Comparison of ENCODE assay signal across 8 cellular contexts in the genomic region with DNA sequence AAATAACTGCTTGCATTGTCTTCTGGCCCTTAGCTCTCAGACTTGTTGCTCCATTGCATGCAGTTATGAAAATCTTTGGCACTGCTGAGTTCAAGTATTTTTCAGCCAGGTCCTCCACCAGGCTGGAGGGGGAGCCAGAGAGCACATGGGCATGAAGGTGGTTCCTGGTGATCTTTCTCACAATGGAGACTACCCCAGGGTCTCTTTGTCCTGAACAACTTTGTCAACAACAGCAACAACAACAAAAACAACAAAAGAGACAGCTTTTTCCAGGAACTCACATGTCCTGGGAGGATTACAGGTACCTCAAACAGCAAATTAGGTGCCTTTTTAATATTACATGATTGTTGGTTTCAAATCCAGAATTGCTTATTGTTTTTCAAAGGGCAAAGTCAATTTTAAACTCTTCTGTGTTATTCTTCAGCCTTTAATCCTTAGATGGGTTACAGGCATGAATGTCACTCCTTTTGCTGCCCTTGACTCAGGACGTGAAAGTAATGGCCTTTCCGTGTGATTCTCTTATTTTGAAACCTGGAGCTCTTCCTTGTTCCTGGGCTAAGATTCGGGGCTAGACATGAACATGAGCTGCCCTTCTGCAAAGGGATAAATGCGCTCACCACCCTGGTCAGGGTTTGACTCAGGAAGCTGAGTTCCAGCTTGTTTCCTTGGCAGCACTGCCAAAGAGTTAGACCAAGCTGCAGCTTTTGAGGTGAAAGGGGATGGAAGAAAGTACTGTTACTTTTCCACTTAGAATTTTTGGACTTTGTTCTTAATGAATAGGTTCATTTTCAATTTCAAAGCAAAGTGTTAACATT. TPM values are rescaled to one million over a fixed set of nuclear protein-coding genes. Genes with fewer than 3 reads are reported as not detected.
A peak's percentile ranks its signal among the peaks of the same experiment; 100 is the strongest.
DNase-seq lines count a peak whose midpoint lies in the region; ATAC-seq, FAIRE-seq and TF ChIP-seq lines count a peak whose summit lies in the region.

No MANE protein-coding gene starts in this region.

- peaks cover 44% of the 10 kb centered on the region for H3K27me3 ChIP-seq in SK-N-SH (ENCODE audit: insufficient read depth)
- H3K27me3 ChIP-seq in ascending aorta, result no peaks in the 10 kb centered on the region
- H3K27me3 ChIP-seq in iPS-15b (ENCODE audit: control insufficient read depth, insufficient read depth, low read length), result peaks cover 68% of the 10 kb centered on the region

- H4K20me1 ChIP-seq in SK-N-SH (ENCODE audit: insufficient read depth), result no peaks in the 10 kb centered on the region

- H3K4me3 ChIP-seq in SK-N-SH (ENCODE audit: low read depth in 2 of 2, low read length in 1 of 2) (no peak overlapping the region), ascending aorta (peak overlapping the region; percentile 80 to 99), iPS-15b (ENCODE audit: low read depth, low read length) (peak overlapping the region; percentile 54)

- TF ChIP-seq RAD21 in SK-N-SH (IDR thresholded peaks at IDR 0.05; ENCODE audit: low read length), result no peak

- no peaks in the 10 kb centered on the region for H3F3A ChIP-seq in SK-N-SH (replicated peaks; ENCODE audit: insufficient read depth)

- POLR2A ChIA-PET in SK-N-SH (lab: Yijun Ruan, JAX), result no interaction called here

- H3K9ac ChIP-seq in SK-N-SH, result no peak overlapping the region
- no peak overlapping the region for H3K9ac ChIP-seq in iPS-15b (ENCODE audit: low read depth, low read length)

- TF ChIP-seq CTCF in 22Rv1 (IDR thresholded peaks at IDR 0.05), result peak; percentile 84
- TF ChIP-seq CTCF in SK-N-SH (IDR thresholded peaks at IDR 0.05), result peak; percentile 57
- TF ChIP-seq CTCF in ascending aorta (IDR thresholded peaks at IDR 0.05), result peak; percentile 25 to 64 (median 45)

- H3K4me1 ChIP-seq in SK-N-SH (ENCODE audit: control insufficient read depth in 1 of 2, insufficient read depth in 2 of 2, low read depth in 1 of 2, low read length in 1 of 2) (peaks cover 5 to 19% of the 10 kb centered on the region in 2 experiments; a peak in 2 of 4 replicates), ascending aorta (peaks cover 0 to 28% of the 10 kb centered on the region in 2 donors), iPS-15b (ENCODE audit: control insufficient read depth, insufficient read depth, low read length) (peaks cover 4% of the 10 kb centered on the region)

- intact Hi-C loops in ascending aorta (cut with DNase I), result loop anchor here (2.0 to 5.0 kb wide), 2 partner anchors 38 to 583 kb away; no protein-coding TSS in a partner anchor

- ATAC-seq in GM19452 (IDR thresholded peaks at IDR 0.05; ENCODE audit: unreplicated experiment) (no peak), HG03196 (IDR thresholded peaks at IDR 0.05; ENCODE audit: unreplicated experiment) (no peak)

- no peaks in the 10 kb centered on the region for H3K36me3 ChIP-seq in SK-N-SH (replicated peaks in 1 of 2; ENCODE audit: control insufficient read depth in 1 of 2, insufficient read depth in 2 of 2, low read length in 1 of 2)
- peaks cover 0 to 36% of the 10 kb centered on the region in 2 donors for H3K36me3 ChIP-seq in ascending aorta
- no peaks in the 10 kb centered on the region for H3K36me3 ChIP-seq in iPS-15b (ENCODE audit: control insufficient read depth, insufficient read depth, low read length)

- H3K4me2 ChIP-seq in SK-N-SH, result no peak overlapping the region

- no peak for TF ChIP-seq EP300 in SK-N-SH (IDR thresholded peaks at IDR 0.05; ENCODE audit: borderline replicate concordance in 1 of 2, low read depth in 1 of 2, low read length in 1 of 2)

- H3K79me2 ChIP-seq in SK-N-SH (ENCODE audit: insufficient read depth), result no peaks in the 10 kb centered on the region

- CTCF ChIA-PET in SK-N-SH (lab: Yijun Ruan, JAX), result interaction anchor here (0.6 to 2.4 kb wide), 6 partner anchors 10 to 652 kb away, joined by 3 to 10 read pairs (median 3); no protein-coding TSS in a partner anchor

- H2AFZ ChIP-seq in SK-N-SH (ENCODE audit: low read depth), result no peak overlapping the region

- H3K9me3 ChIP-seq in SK-N-SH (no peaks in the 10 kb centered on the region), ascending aorta (no peaks in the 10 kb centered on the region), iPS-15b (ENCODE audit: control insufficient read depth, insufficient read depth, low read length) (no peaks in the 10 kb centered on the region)

- FAIRE-seq in GM19239 (lab: Jason Lieb, UNC), result peak; percentile 78

- H3K27ac ChIP-seq in 22Rv1 (no peak overlapping the region), SK-N-SH (ENCODE audit: low read depth in 2 of 2, low read length in 1 of 2) (no peak overlapping the region), ascending aorta (peak overlapping the region; percentile 61 to 78)

- no peaks in the 10 kb centered on the region for H3K9me2 ChIP-seq in SK-N-SH

- WGBS in SK-N-SH (ENCODE audit: low lambda C conversion rate), result 88% methylated on average over 4 of the region's 4 CpGs

- DNase-seq in GM19239 (ENCODE audit: insufficient read length, low spot score) (no peak), SK-N-SH (peak; percentile 32), ascending aorta (ENCODE audit: low spot score in 2 of 2) (no peak)
- DNase-seq in stimulated activated CD4-positive, alpha-beta T cell treated with anti-CD3 and anti-CD28 coated beads, Interleukin-12 subunit alpha, Interleukin-12 subunit beta, amount 100 ng/mL, for 48 hours (ENCODE audit: low read depth in 2 of 3, low spot score in 1 of 3), result peak in 2 of 3 donors; percentile 40 to 62

TF ChIP-seq in SK-N-SH, 30 proteins besides CTCF, POLR2A, EP300 and RAD21:
- TF ChIP-seq NRF1 (IDR thresholded peaks at IDR 0.05; ENCODE audit: low read depth, low read length), result no peak
- TF ChIP-seq, protein P1, sequence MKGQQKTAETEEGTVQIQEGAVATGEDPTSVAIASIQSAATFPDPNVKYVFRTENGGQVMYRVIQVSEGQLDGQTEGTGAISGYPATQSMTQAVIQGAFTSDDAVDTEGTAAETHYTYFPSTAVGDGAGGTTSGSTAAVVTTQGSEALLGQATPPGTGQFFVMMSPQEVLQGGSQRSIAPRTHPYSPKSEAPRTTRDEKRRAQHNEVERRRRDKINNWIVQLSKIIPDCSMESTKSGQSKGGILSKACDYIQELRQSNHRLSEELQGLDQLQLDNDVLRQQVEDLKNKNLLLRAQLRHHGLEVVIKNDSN (IDR thresholded peaks at IDR 0.05; ENCODE audit: borderline replicate concordance, low read depth), result no peak
- TF ChIP-seq, protein P2, sequence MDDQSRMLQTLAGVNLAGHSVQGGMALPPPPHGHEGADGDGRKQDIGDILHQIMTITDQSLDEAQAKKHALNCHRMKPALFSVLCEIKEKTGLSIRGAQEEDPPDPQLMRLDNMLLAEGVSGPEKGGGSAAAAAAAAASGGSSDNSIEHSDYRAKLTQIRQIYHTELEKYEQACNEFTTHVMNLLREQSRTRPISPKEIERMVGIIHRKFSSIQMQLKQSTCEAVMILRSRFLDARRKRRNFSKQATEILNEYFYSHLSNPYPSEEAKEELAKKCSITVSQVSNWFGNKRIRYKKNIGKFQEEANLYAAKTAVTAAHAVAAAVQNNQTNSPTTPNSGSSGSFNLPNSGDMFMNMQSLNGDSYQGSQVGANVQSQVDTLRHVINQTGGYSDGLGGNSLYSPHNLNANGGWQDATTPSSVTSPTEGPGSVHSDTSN (IDR thresholded peaks at IDR 0.05), result no peak
- TF ChIP-seq CHD2 (IDR thresholded peaks at IDR 0.05; ENCODE audit: low read length, partially characterized antibody), result no peak
- TF ChIP-seq RFX5 (IDR thresholded peaks at IDR 0.05; ENCODE audit: low read length), result no peak
- TF ChIP-seq EZH2phosphoT487 (IDR thresholded peaks at IDR 0.05; ENCODE audit: borderline replicate concordance, low read depth), result no peak
- TF ChIP-seq SIN3A (IDR thresholded peaks at IDR 0.05; ENCODE audit: borderline replicate concordance, low read depth, low read length), result no peak
- TF ChIP-seq GATA2 (CRISPR knock-in tag; IDR thresholded peaks at IDR 0.05), result no peak
- TF ChIP-seq, protein P3, sequence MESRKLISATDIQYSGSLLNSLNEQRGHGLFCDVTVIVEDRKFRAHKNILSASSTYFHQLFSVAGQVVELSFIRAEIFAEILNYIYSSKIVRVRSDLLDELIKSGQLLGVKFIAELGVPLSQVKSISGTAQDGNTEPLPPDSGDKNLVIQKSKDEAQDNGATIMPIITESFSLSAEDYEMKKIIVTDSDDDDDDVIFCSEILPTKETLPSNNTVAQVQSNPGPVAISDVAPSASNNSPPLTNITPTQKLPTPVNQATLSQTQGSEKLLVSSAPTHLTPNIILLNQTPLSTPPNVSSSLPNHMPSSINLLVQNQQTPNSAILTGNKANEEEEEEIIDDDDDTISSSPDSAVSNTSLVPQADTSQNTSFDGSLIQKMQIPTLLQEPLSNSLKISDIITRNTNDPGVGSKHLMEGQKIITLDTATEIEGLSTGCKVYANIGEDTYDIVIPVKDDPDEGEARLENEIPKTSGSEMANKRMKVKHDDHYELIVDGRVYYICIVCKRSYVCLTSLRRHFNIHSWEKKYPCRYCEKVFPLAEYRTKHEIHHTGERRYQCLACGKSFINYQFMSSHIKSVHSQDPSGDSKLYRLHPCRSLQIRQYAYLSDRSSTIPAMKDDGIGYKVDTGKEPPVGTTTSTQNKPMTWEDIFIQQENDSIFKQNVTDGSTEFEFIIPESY (IDR thresholded peaks at IDR 0.05; ENCODE audit: borderline replicate concordance, low read depth), result no peak

RNA-seq across cellular contexts. Expression of a gene that starts 1.8 kb away (rescaled TPM):
- polyA plus RNA-seq in SK-N-SH (2012; rRNA removed), result 0.05 TPM in 1 of 2 replicates, not detected in the other
- 0.05 TPM in 2 replicates for polyA plus RNA-seq in SK-N-SH (2012; cell fraction: cytosol; rRNA removed)
- 0.15 and 0.18 TPM in 2 replicates for polyA plus RNA-seq in SK-N-SH (2012; cell fraction: nucleus; rRNA removed)
- 184 TPM for total RNA-seq in ascending aorta

Comparison
In these comparisons a context has a peak if more than half of its experiments do, and no peak if none do; other contexts are left out.
1. H3K27ac ChIP-seq: peak in ascending aorta (2 of 2); none in 22Rv1 (single experiment) and SK-N-SH (0 of 2).
2. DNase-seq: peak in SK-N-SH (single experiment) and stimulated activated CD4-positive, alpha-beta T cell treated with anti-CD3 and anti-CD28 coated beads, Interleukin-12 subunit alpha, Interleukin-12 subunit beta, amount 100 ng/mL, for 48 hours (2 of 3); none in GM19239 (single experiment) and ascending aorta (0 of 2).
3. H3K4me3 ChIP-seq: peak in ascending aorta (2 of 2) and iPS-15b (single experiment); none in SK-N-SH (0 of 2).
4. Peak in every context shown above with its lines, with median percentiles within 50 percentile points of each other: CTCF ChIP-seq.